Comparison of ENCODE assay signal across 8 cellular contexts in the genomic region with DNA sequence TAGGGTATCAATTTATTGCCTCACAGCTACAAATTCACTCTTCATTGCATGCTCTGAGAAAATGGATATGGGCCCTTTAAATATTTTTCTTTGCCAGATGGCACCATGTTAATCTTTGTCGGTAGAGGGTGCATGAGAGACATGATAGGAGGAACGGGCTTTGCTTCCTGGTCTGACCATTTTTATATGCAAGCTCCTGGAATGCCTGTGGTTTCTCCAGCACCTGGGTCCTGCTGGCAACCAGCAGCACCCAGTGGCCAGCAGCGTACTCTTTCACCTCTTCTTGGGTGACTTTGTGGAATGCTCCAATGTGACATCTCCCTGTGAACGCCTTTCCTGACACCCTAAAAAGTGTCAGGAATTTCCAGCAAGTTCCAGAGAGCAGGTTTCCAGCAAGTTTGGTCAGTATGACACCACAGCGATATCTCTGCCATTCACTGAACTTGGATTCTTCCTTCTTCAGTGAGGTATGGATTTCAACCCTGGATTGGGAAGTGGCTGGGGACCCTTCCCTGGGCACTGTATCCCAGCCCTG.
DNase-seq lines count a peak whose midpoint lies in the region; ATAC-seq and TF ChIP-seq lines count a peak whose summit lies in the region.

No MANE protein-coding gene starts in this region.

- DNase-seq in CD1c-positive myeloid dendritic cell (ENCODE audit: extremely low spot score) (peak; percentile 4), HuH-7.5 (ENCODE audit: low spot score) (peak; percentile 8), RWPE1 (ENCODE audit: low spot score) (peak; percentile 82), foreskin fibroblast (peak; percentile 59 to 79), thoracic aorta (ENCODE audit: low spot score) (no peak)
- DNase-seq in activated T-cell treated with anti-CD3 and anti-CD28 coated beads, Interleukin-2, amount 50 U/mL, for 48 hours: no peak
- no peak for DNase-seq in activated CD8-positive, alpha-beta T cell treated with anti-CD3 and anti-CD28 coated beads for 36 hours
- DNase-seq in CD8-positive, alpha-beta T cell: no peak

- H3K4me1 Mint-ChIP-seq in activated CD8-positive, alpha-beta T cell treated with anti-CD3 and anti-CD28 coated beads for 36 hours (ENCODE audit: low read depth): no peaks in the 10 kb centered on the region
- H3K4me1 Mint-ChIP-seq in CD8-positive, alpha-beta T cell (ENCODE audit: low read depth): no peaks in the 10 kb centered on the region

- H3K4me3 Mint-ChIP-seq in activated CD8-positive, alpha-beta T cell treated with anti-CD3 and anti-CD28 coated beads for 36 hours: no peak overlapping the region
- no peak overlapping the region for H3K4me3 Mint-ChIP-seq in CD8-positive, alpha-beta T cell

- peaks cover 2% of the 10 kb centered on the region for H3K36me3 Mint-ChIP-seq in activated CD8-positive, alpha-beta T cell treated with anti-CD3 and anti-CD28 coated beads for 36 hours (ENCODE audit: low read depth)
- no peaks in the 10 kb centered on the region for H3K36me3 Mint-ChIP-seq in CD8-positive, alpha-beta T cell

- no peaks in the 10 kb centered on the region for H3K27me3 Mint-ChIP-seq in activated CD8-positive, alpha-beta T cell treated with anti-CD3 and anti-CD28 coated beads for 36 hours
- H3K27me3 Mint-ChIP-seq in CD8-positive, alpha-beta T cell (ENCODE audit: low read depth): no peaks in the 10 kb centered on the region

- H3K36me3 ChIP-seq in thoracic aorta: no peaks in the 10 kb centered on the region
- H3K36me3 ChIP-seq in CD8-positive, alpha-beta T cell (ENCODE audit: insufficient read depth, low read length): no peaks in the 10 kb centered on the region

- peaks cover 3% of the 10 kb centered on the region for H3K9me3 Mint-ChIP-seq in activated CD8-positive, alpha-beta T cell treated with anti-CD3 and anti-CD28 coated beads for 36 hours
- H3K9me3 Mint-ChIP-seq in CD8-positive, alpha-beta T cell: peaks cover 4% of the 10 kb centered on the region

- CTCF ChIA-PET in RWPE1 (lab: Yijun Ruan, JAX): interaction anchor here (0.5 to 1.0 kb wide), 9 partner anchors 11 to 915 kb away, joined by 3 to 7 read pairs (median 3); no protein-coding TSS in a partner anchor
- CTCF ChIA-PET in activated CD8-positive, alpha-beta T cell treated with anti-CD3 and anti-CD28 coated beads for 36 hours (lab: Charles Lee): interaction anchor here (1.1 kb wide), 1 partner anchor 13 kb away, joined by 3 read pairs; no protein-coding TSS in a partner anchor
- CTCF ChIA-PET in CD8-positive, alpha-beta T cell (lab: Charles Lee): no interaction called here

- POLR2A ChIA-PET in RWPE1 (lab: Yijun Ruan, JAX; ENCODE audit: low non-redundant PET): no interaction called here
- POLR2A ChIA-PET in activated CD8-positive, alpha-beta T cell treated with anti-CD3 and anti-CD28 coated beads for 36 hours (lab: Charles Lee): no interaction called here
- POLR2A ChIA-PET in CD8-positive, alpha-beta T cell (lab: Charles Lee): no interaction called here

- no peak for ATAC-seq in thoracic aorta (ENCODE audit: insufficient number of reproducible peaks, low FRiP score, low read depth)
- no peak for ATAC-seq in activated CD8-positive, alpha-beta T cell treated with anti-CD3 and anti-CD28 coated beads for 36 hours
- ATAC-seq in CD8-positive, alpha-beta T cell: no peak

- H3K27ac Mint-ChIP-seq in activated CD8-positive, alpha-beta T cell treated with anti-CD3 and anti-CD28 coated beads for 36 hours: no peak overlapping the region
- H3K27ac Mint-ChIP-seq in CD8-positive, alpha-beta T cell: no peak overlapping the region

- no peak overlapping the region for H3K4me3 ChIP-seq in foreskin fibroblast (ENCODE audit: low read depth in 1 of 2, low read length in 2 of 2)
- H3K4me3 ChIP-seq in thoracic aorta: no peak overlapping the region
- H3K4me3 ChIP-seq in CD8-positive, alpha-beta T cell (ENCODE audit: low read depth, low read length): no peak overlapping the region

- H3K4me1 ChIP-seq in thoracic aorta (ENCODE audit: control insufficient read depth in 1 of 2, low read depth in 2 of 2): peaks cover 0 to 7% of the 10 kb centered on the region in 2 donors
- no peaks in the 10 kb centered on the region for H3K4me1 ChIP-seq in CD8-positive, alpha-beta T cell (ENCODE audit: insufficient read depth, low read length)

- H3K27ac ChIP-seq in RWPE1: peak overlapping the region; percentile 50
- H3K27ac ChIP-seq in thoracic aorta: no peak overlapping the region
- no peak overlapping the region for H3K27ac ChIP-seq in CD8-positive, alpha-beta T cell (ENCODE audit: low read depth, low read length)

- TF ChIP-seq CTCF in RWPE1 (conservative IDR thresholded peaks at IDR 0.05; ENCODE audit: low read depth) (peak; percentile 67), foreskin fibroblast (IDR thresholded peaks at IDR 0.05; ENCODE audit: low read depth, low read length) (peak; percentile 47), thoracic aorta (IDR thresholded peaks at IDR 0.05) (peak; percentile 40)
- TF ChIP-seq CTCF in activated CD8-positive, alpha-beta T cell treated with anti-CD3 and anti-CD28 coated beads for 36 hours (IDR thresholded peaks at IDR 0.05): no peak
- no peak for TF ChIP-seq CTCF in CD8-positive, alpha-beta T cell (IDR thresholded peaks at IDR 0.05)

- intact Hi-C loops in activated CD8-positive, alpha-beta T cell treated with anti-CD3 and anti-CD28 coated beads for 36 hours (cut with micrococcal nuclease): no loop called here
- intact Hi-C loops in CD8-positive, alpha-beta T cell (cut with DNase I, micrococcal nuclease): no loop called here

- no peaks in the 10 kb centered on the region for H3K9me3 ChIP-seq in thoracic aorta
- no peaks in the 10 kb centered on the region for H3K9me3 ChIP-seq in CD8-positive, alpha-beta T cell (ENCODE audit: low read length)

- no peaks in the 10 kb centered on the region for H3K27me3 ChIP-seq in thoracic aorta (replicated peaks; ENCODE audit: insufficient read depth)
- no peaks in the 10 kb centered on the region for H3K27me3 ChIP-seq in CD8-positive, alpha-beta T cell (ENCODE audit: insufficient read depth, low read length)

Comparison
In these comparisons a context has a peak if more than half of its experiments do, and no peak if none do; other contexts are left out.
1. DNase-seq: peak in CD1c-positive myeloid dendritic cell (single experiment), HuH-7.5 (single experiment), RWPE1 (single experiment) and foreskin fibroblast (2 of 2); none in thoracic aorta (single experiment), activated T-cell treated with anti-CD3 and anti-CD28 coated beads, Interleukin-2, amount 50 U/mL, for 48 hours (0 of 2), activated CD8-positive, alpha-beta T cell treated with anti-CD3 and anti-CD28 coated beads for 36 hours (single experiment) and CD8-positive, alpha-beta T cell (0 of 7).
2. CTCF ChIP-seq: peak in RWPE1 (single experiment), foreskin fibroblast (single experiment) and thoracic aorta (single experiment); none in activated CD8-positive, alpha-beta T cell treated with anti-CD3 and anti-CD28 coated beads for 36 hours (single experiment) and CD8-positive, alpha-beta T cell (single experiment).